9 cellular contexts compared by ENCODE assay signal in genomic region chr2:61178603-61179545, GRCh38. TPM values are rescaled to one million over a fixed set of nuclear protein-coding genes. Genes with fewer than 3 reads are reported as not detected.
A peak's percentile ranks its signal among the peaks of the same experiment; 100 is the strongest.
DNase-seq lines count a peak whose midpoint lies in the region; ATAC-seq, FAIRE-seq and TF ChIP-seq lines count a peak whose summit lies in the region.
"Had no signal": no experiment of that assay in that cellular context is flagged by ENCODE, and none has a peak within 500 bp of the region (broad histone marks: within the 10 kb centered on the region; RNA-seq: fewer than 3 reads in every experiment).

No MANE protein-coding gene starts in this region.

- peak overlapping the region; percentile 94 for H3K27ac Mint-ChIP-seq in T-helper 17 cell

- H3K4me3 ChIP-seq in fibroblast of pulmonary artery (replicated peaks; ENCODE audit: low read depth, low read length) (peak overlapping the region; percentile 57), small intestine (ENCODE audit: low read depth in 1 of 2, low read length in 2 of 2) (peak overlapping the region in 1 of 2 donors; percentile 95)

- H3K4me3 Mint-ChIP-seq in T-helper 17 cell: peak overlapping the region; percentile 90

- peaks cover 5 to 16% of the 10 kb centered on the region in 2 donors for H3K4me1 ChIP-seq in small intestine (ENCODE audit: control insufficient read depth in 2 of 2, insufficient read depth in 1 of 2, low read depth in 1 of 2, low read length in 1 of 2)

- H3K27ac ChIP-seq in small intestine (ENCODE audit: low read depth in 1 of 2, low read length in 1 of 2): no peak overlapping the region

- H3K27me3 Mint-ChIP-seq in T-helper 17 cell: no peaks in the 10 kb centered on the region

- H3K27me3 ChIP-seq in small intestine (ENCODE audit: control insufficient read depth in 2 of 2, insufficient read depth in 2 of 2, low read length in 2 of 2): no peaks in the 10 kb centered on the region

- no peak for FAIRE-seq in small intestine (lab: Jason Lieb, UNC)
- FAIRE-seq: A204.1 had no signal

- H3K36me3 Mint-ChIP-seq in T-helper 17 cell (ENCODE audit: low read depth): peaks cover 8% of the 10 kb centered on the region

- no peak for TF ChIP-seq CTCF in fibroblast of pulmonary artery (IDR thresholded peaks at IDR 0.05; ENCODE audit: low read length, missing control alignments)

- H3K36me3 ChIP-seq in small intestine (ENCODE audit: control insufficient read depth in 2 of 2, insufficient read depth in 2 of 2, low read length in 2 of 2): peaks cover 10 to 17% of the 10 kb centered on the region in 2 donors

- 67 to 78% (median 68%) methylated on average over 22 of the region's 22 CpGs for WGBS in small intestine, 3 donors

- ATAC-seq in T-helper 17 cell: no peak
- ATAC-seq in GM18873 (IDR thresholded peaks at IDR 0.05; ENCODE audit: low FRiP score, unreplicated experiment): no peak
- no peak for ATAC-seq in GM21447 (IDR thresholded peaks at IDR 0.05; ENCODE audit: unreplicated experiment)

- peaks cover 59% of the 10 kb centered on the region for H3K4me1 Mint-ChIP-seq in T-helper 17 cell

- peak; percentile 18 for DNase-seq in DMS 273 (lab: John Stamatoyannopoulos, UW; ENCODE audit: unreplicated experiment)
- DNase-seq in DMS 273 treated with DMSO at 0.1 percent for 48 hours (lab: John Stamatoyannopoulos, UW): no peak
- DNase-seq in T-helper 17 cell: no peak
- peak; percentile 27 for DNase-seq in fibroblast of pulmonary artery (ENCODE audit: low read depth)
- peak; percentile 40 for DNase-seq in small intestine
- DNase-seq in activated CD4-positive, CD25-positive, alpha-beta regulatory T cell (lab: John Stamatoyannopoulos, UW): no peak

- H3K9me3 ChIP-seq in T-helper 17 cell (ENCODE audit: control insufficient read depth, low read length, poor library complexity, severe bottlenecking): no peaks in the 10 kb centered on the region
- no peaks in the 10 kb centered on the region for H3K9me3 ChIP-seq in small intestine (ENCODE audit: control insufficient read depth, low read depth)

RNA-seq across cellular contexts. Expression of gene C2orf74, which starts 16.9 kb away (rescaled TPM):
- total RNA-seq in T-helper 17 cell: 1 to 10 TPM; 3.9 to 4.9 TPM
- polyA plus RNA-seq in small intestine: 1 to 10 TPM; 2.2 to 9.9 (median 5.1) TPM

Comparison
In these comparisons a context has a peak if more than half of its experiments do, and no peak if none do; other contexts are left out.
1. DNase-seq: peak in DMS 273 (single experiment), fibroblast of pulmonary artery (single experiment) and small intestine (single experiment); none in DMS 273 treated with DMSO at 0.1 percent for 48 hours (single experiment), T-helper 17 cell (0 of 3) and activated CD4-positive, CD25-positive, alpha-beta regulatory T cell (0 of 4).